Comparison of ENCODE assay signal across 35 cellular contexts in genomic region chr9:111668026-111668573, GRCh38.
"Had no signal": no experiment of that assay in that cellular context is flagged by ENCODE, and none has a peak within 500 bp of the region (broad histone marks: within the 10 kb centered on the region; RNA-seq: fewer than 3 reads in every experiment).

No MANE protein-coding gene starts in this region.

- H3K27ac ChIP-seq: KMS-11, PC-9, RWPE1, VCaP had no signal

- H2AFZ ChIP-seq: PC-9 had no signal

- H3K4me2 ChIP-seq: KMS-11, PC-9 had no signal

- FAIRE-seq: bronchial epithelial cell, RCC 7860 had no signal

- DNase-seq: activated B cell treated with CpG ODN at 0.5 μM for 24 hours; activated CD4-positive, alpha-beta memory T cell treated with anti-CD3 and anti-CD28 coated beads for 36 hours; activated CD4-positive, alpha-beta T cell treated with anti-CD3 and anti-CD28 coated beads for 4 hours; activated CD4-positive, alpha-beta T cell treated with anti-CD3 and anti-CD28 coated beads, Interleukin-2, amount 50 U/mL, for 1 hour; activated CD4-positive, CD25-positive, alpha-beta regulatory T cell treated with anti-CD3 and anti-CD28 coated beads, Interleukin-2, amount 50 U/mL, for 72 hours; activated CD8-positive, alpha-beta memory T cell treated with anti-CD3 and anti-CD28 coated beads, Interleukin-2, amount 50 U/mL, for 4 hours; activated gamma-delta T cell treated with Interleukin-2 at 50 U/mL for 16 hours; activated naive CD4-positive, alpha-beta T cell treated with anti-CD3 and anti-CD28 coated beads for 36 hours; activated T-cell treated with anti-CD3 and anti-CD28 coated beads for 4 hours; activated T-cell treated with anti-CD3 and anti-CD28 coated beads, Interleukin-2, amount 50 U/mL, for 4 hours; anterior cingulate cortex; caudate nucleus; cerebellar nuclear complex; NCI-H1105; NCI-H1436; NCI-H1694; NCI-H1930; NCI-H2081 treated with DMSO at 0.1 percent for 48 hours; NCI-H226; NCI-H446 treated with DMSO at 0.1 percent for 48 hours; NCI-H524 treated with DMSO at 0.1 percent for 48 hours; NK-92 treated with Interleukin-12 subunit alpha and Interleukin-12 subunit beta, amount 100 ng/mL, for 24 hours; PC-9; SIG-M5; T-cell; T-helper 2 cell; T-helper 9 cell had no signal

- H3K9ac ChIP-seq: KMS-11 had no signal

- ATAC-seq: activated naive CD4-positive, alpha-beta T cell treated with anti-CD3 and anti-CD28 coated beads, Interleukin-2, amount 50 U/mL, for 72 hours; activated T-cell treated with anti-CD3 and anti-CD28 coated beads, Interleukin-2, amount 50 U/mL, for 4 hours; Right ventricle myocardium inferior; SK-N-SH treated with all-trans-retinoic acid at 6 μM for 48 hours; T-cell had no signal

- H3K4me3 ChIP-seq: PC-9 had no signal
